15 cellular contexts compared by ENCODE assay signal in genomic region chrX:63330681-63331080, GRCh38. TPM values are rescaled to one million over a fixed set of nuclear protein-coding genes. Genes with fewer than 3 reads are reported as not detected.
DNase-seq lines count a peak whose midpoint lies in the region; ATAC-seq and TF ChIP-seq lines count a peak whose summit lies in the region.
"Had no signal": no experiment of that assay in that cellular context is flagged by ENCODE, and none has a peak within 500 bp of the region (broad histone marks: within the 10 kb centered on the region; RNA-seq: fewer than 3 reads in every experiment).

No MANE protein-coding gene starts in this region.

- no peaks in the 10 kb centered on the region for H3K9me3 ChIP-seq in PC-3 (ENCODE audit: low read length)
- no peaks in the 10 kb centered on the region for H3K9me3 ChIP-seq in naive thymus-derived CD4-positive, alpha-beta T cell (ENCODE audit: control insufficient read depth in 2 of 3, low read length in 3 of 3)
- H3K9me3 ChIP-seq: SK-N-SH had no signal

- no peaks in the 10 kb centered on the region for H3K9me3 Mint-ChIP-seq in activated naive CD4-positive, alpha-beta T cell treated with anti-CD3 and anti-CD28 coated beads for 36 hours
- H3K9me3 Mint-ChIP-seq in naive thymus-derived CD4-positive, alpha-beta T cell, result peaks cover 0 to 5% (median 0%) of the 10 kb centered on the region in 11 donors

- H3K36me3 Mint-ChIP-seq in activated naive CD4-positive, alpha-beta T cell treated with anti-CD3 and anti-CD28 coated beads for 36 hours (ENCODE audit: low read depth), result peaks cover 5% of the 10 kb centered on the region
- peaks cover 0 to 17% (median 0%) of the 10 kb centered on the region in 5 donors for H3K36me3 Mint-ChIP-seq in naive thymus-derived CD4-positive, alpha-beta T cell

- no peak overlapping the region for H3K4me3 ChIP-seq in PC-3 (ENCODE audit: low read length)
- no peak overlapping the region for H3K4me3 ChIP-seq in naive thymus-derived CD4-positive, alpha-beta T cell (ENCODE audit: low read length)

- H3F3A ChIP-seq in PC-3 (ENCODE audit: low read length, unreplicated experiment), result no peaks in the 10 kb centered on the region

- peaks cover 2% of the 10 kb centered on the region; the same call in 1 of the 2 replicates for H3K36me3 ChIP-seq in PC-3 (ENCODE audit: low read depth, low read length)
- no peaks in the 10 kb centered on the region for H3K36me3 ChIP-seq in naive thymus-derived CD4-positive, alpha-beta T cell (ENCODE audit: control insufficient read depth in 2 of 3, insufficient read depth in 3 of 3, low read length in 3 of 3)

- no peaks in the 10 kb centered on the region for H3K79me2 ChIP-seq in PC-3 (ENCODE audit: low read length)

- H3K4me1 Mint-ChIP-seq in activated naive CD4-positive, alpha-beta T cell treated with anti-CD3 and anti-CD28 coated beads for 36 hours (ENCODE audit: low read depth), result no peaks in the 10 kb centered on the region
- H3K4me1 Mint-ChIP-seq in naive thymus-derived CD4-positive, alpha-beta T cell, result peaks cover 0 to 2% (median 0%) of the 10 kb centered on the region in 7 donors

- no peaks in the 10 kb centered on the region for H3K27me3 ChIP-seq in PC-3 (ENCODE audit: low read length)
- no peaks in the 10 kb centered on the region for H3K27me3 ChIP-seq in naive thymus-derived CD4-positive, alpha-beta T cell (ENCODE audit: control insufficient read depth in 2 of 2, insufficient read depth in 2 of 2, low read length in 2 of 2)

- no TSS peak for BruUV-seq in PC-3 (replicated peaks; lab: Mats Ljungman, UMichigan)

- 0 out of 2 replicates have a peak, but pooled peaks cover 9% of the 10 kb centered on the region for H3K4me1 ChIP-seq in PC-3 (ENCODE audit: insufficient read depth, low read length)
- no peaks in the 10 kb centered on the region for H3K4me1 ChIP-seq in naive thymus-derived CD4-positive, alpha-beta T cell (ENCODE audit: control insufficient read depth in 2 of 2, insufficient read depth in 2 of 2, low read length in 2 of 2)

- no peak for TF ChIP-seq CTCF in PC-3 (conservative IDR thresholded peaks at IDR 0.05; ENCODE audit: low read depth, low read length)

- H3K9ac ChIP-seq in PC-3 (ENCODE audit: low read length), result peak overlapping the region; percentile 29; the same call in 1 of the 2 replicates
- H3K9ac ChIP-seq: SK-N-SH had no signal

- H4K20me1 ChIP-seq in PC-3 (ENCODE audit: low read length), result no peaks in the 10 kb centered on the region

- POLR2A ChIA-PET in PC-3 (lab: Charles Lee; ENCODE audit: unreplicated experiment), result no interaction called here
- POLR2A ChIA-PET in naive thymus-derived CD4-positive, alpha-beta T cell (lab: Charles Lee), result no interaction called here

- H3K4me3 Mint-ChIP-seq in activated naive CD4-positive, alpha-beta T cell treated with anti-CD3 and anti-CD28 coated beads for 36 hours, result no peak overlapping the region
- H3K4me3 Mint-ChIP-seq in naive thymus-derived CD4-positive, alpha-beta T cell, result no peak overlapping the region

- intact Hi-C loops in activated naive CD4-positive, alpha-beta T cell treated with anti-CD3 and anti-CD28 coated beads for 36 hours (cut with micrococcal nuclease), result no loop called here
- intact Hi-C loops in PC-3 (cut with micrococcal nuclease), result no loop called here
- intact Hi-C loops in naive thymus-derived CD4-positive, alpha-beta T cell (cut with micrococcal nuclease), result no loop called here

- ATAC-seq in PC-3 (peak; percentile 35), HG03135 (IDR thresholded peaks at IDR 0.05; ENCODE audit: unreplicated experiment) (no peak)
- no peak for ATAC-seq in stimulated activated naive CD8-positive, alpha-beta T cell treated with anti-CD3 and anti-CD28 coated beads, Interleukin-15, Interleukin-2, amounts not matched to agents 100 U/mL and 50 U/mL, for 24 hours
- no peak for ATAC-seq in naive thymus-derived CD4-positive, alpha-beta T cell
- ATAC-seq: left lobe of liver had no signal

- CTCF ChIA-PET in activated naive CD4-positive, alpha-beta T cell treated with anti-CD3 and anti-CD28 coated beads for 36 hours (lab: Charles Lee), result no interaction called here
- CTCF ChIA-PET in PC-3 (lab: Charles Lee), result no interaction called here
- CTCF ChIA-PET in naive thymus-derived CD4-positive, alpha-beta T cell (lab: Charles Lee), result no interaction called here

- no peaks in the 10 kb centered on the region for H3K27me3 Mint-ChIP-seq in activated naive CD4-positive, alpha-beta T cell treated with anti-CD3 and anti-CD28 coated beads for 36 hours (ENCODE audit: low read depth)
- no peaks in the 10 kb centered on the region for H3K27me3 Mint-ChIP-seq in naive thymus-derived CD4-positive, alpha-beta T cell

- DNase-seq in activated naive CD4-positive, alpha-beta T cell treated with anti-CD3 and anti-CD28 coated beads for 36 hours, result peak; percentile 4
- DNase-seq in activated naive CD4-positive, alpha-beta T cell treated with Interleukin-2 at 50 U/mL for 16 hours, result no peak
- DNase-seq in PC-3 (peak; percentile 56), epithelial cell of prostate (ENCODE audit: low read depth, low spot score) (peak; percentile 44), amygdala (lab: John Stamatoyannopoulos, UW) (no peak)
- peak; percentile 7 for DNase-seq in stimulated activated naive CD8-positive, alpha-beta T cell treated with anti-CD3 and anti-CD28 coated beads, Interleukin-15, Interleukin-2, amounts not matched to agents 100 U/mL and 50 U/mL, for 24 hours
- DNase-seq in naive thymus-derived CD4-positive, alpha-beta T cell, result no peak
- DNase-seq: foreskin fibroblast; NCI-H1048; NCI-H2081; NCI-H524; SK-N-SH; stimulated activated CD4-positive, alpha-beta T cell treated with anti-CD3 and anti-CD28 coated beads, Interleukin-2, amount 100 ng/mL, for 48 hours had no signal

- H3K27ac Mint-ChIP-seq in activated naive CD4-positive, alpha-beta T cell treated with anti-CD3 and anti-CD28 coated beads for 36 hours, result no peak overlapping the region
- no peak overlapping the region for H3K27ac Mint-ChIP-seq in naive thymus-derived CD4-positive, alpha-beta T cell

- no peaks in the 10 kb centered on the region for H3K9me2 ChIP-seq in PC-3 (replicated peaks; ENCODE audit: low read length)
- H3K9me2 ChIP-seq: SK-N-SH had no signal

- no peak overlapping the region for H3K4me2 ChIP-seq in PC-3 (ENCODE audit: low read length)
- H3K4me2 ChIP-seq: SK-N-SH had no signal

- H2AFZ ChIP-seq in PC-3 (ENCODE audit: low read length), result no peak overlapping the region

- peak overlapping the region; percentile 44; the same call in 1 of the 2 replicates for H3K27ac ChIP-seq in PC-3 (ENCODE audit: low read length)
- H3K27ac ChIP-seq in epithelial cell of prostate, result peak overlapping the region; percentile 38
- H3K27ac ChIP-seq in naive thymus-derived CD4-positive, alpha-beta T cell (ENCODE audit: low read depth, low read length), result no peak overlapping the region

RNA-seq across cellular contexts. Expression of gene SPIN4, which starts 20.5 kb away (rescaled TPM):
- 1 to 10 TPM; 3.1 to 3.7 TPM for total RNA-seq in activated naive CD4-positive, alpha-beta T cell treated with anti-CD3 and anti-CD28 coated beads for 36 hours
- 9.0 and 12.1 TPM in 2 replicates for total RNA-seq in PC-3 (2014; rRNA removed)
- 1 to 10 TPM in 4 of 5 experiments, under 1 TPM in 1; 0.95 to 6.8 (median 1.9) TPM for total RNA-seq in naive thymus-derived CD4-positive, alpha-beta T cell
- under 1 TPM; 0.40 to 0.59 TPM for polyA plus RNA-seq in naive thymus-derived CD4-positive, alpha-beta T cell

Comparison
In these comparisons a context has a peak if more than half of its experiments do, and no peak if none do; other contexts are left out.
1. DNase-seq: peak in activated naive CD4-positive, alpha-beta T cell treated with anti-CD3 and anti-CD28 coated beads for 36 hours (single experiment), PC-3 (single experiment), epithelial cell of prostate (single experiment) and stimulated activated naive CD8-positive, alpha-beta T cell treated with anti-CD3 and anti-CD28 coated beads, Interleukin-15, Interleukin-2, amounts not matched to agents 100 U/mL and 50 U/mL, for 24 hours (single experiment); none in activated naive CD4-positive, alpha-beta T cell treated with Interleukin-2 at 50 U/mL for 16 hours (single experiment), amygdala (0 of 56) and naive thymus-derived CD4-positive, alpha-beta T cell (0 of 9).